9 cellular contexts compared by ENCODE assay signal in genomic region chr4:58188313-58188712, GRCh38.
"Had no signal": no experiment of that assay in that cellular context is flagged by ENCODE, and none has a peak within 500 bp of the region (broad histone marks: within the 10 kb centered on the region; RNA-seq: fewer than 3 reads in every experiment).

No MANE protein-coding gene starts in this region.

- H3K36me3 Mint-ChIP-seq: IgD-negative memory B cell had no signal

- H3K4me3 Mint-ChIP-seq: IgD-negative memory B cell had no signal

- FAIRE-seq: HepG2, HTR-8/SVneo, K562 had no signal

- H3K27ac Mint-ChIP-seq: IgD-negative memory B cell had no signal

- ATAC-seq: HepG2, K562 had no signal

- H3K9ac ChIP-seq: KMS-11 had no signal

- H3K4me2 ChIP-seq: KMS-11 had no signal

- H3K27me3 Mint-ChIP-seq: IgD-negative memory B cell had no signal

- H3K27ac ChIP-seq: HL-60, KMS-11 had no signal

- DNase-seq: IMR-90, KBM-7, KG1 had no signal

- H3K4me3 ChIP-seq: K562 had no signal

- H3K4me1 Mint-ChIP-seq: IgD-negative memory B cell had no signal
